In the genomic region with DNA sequence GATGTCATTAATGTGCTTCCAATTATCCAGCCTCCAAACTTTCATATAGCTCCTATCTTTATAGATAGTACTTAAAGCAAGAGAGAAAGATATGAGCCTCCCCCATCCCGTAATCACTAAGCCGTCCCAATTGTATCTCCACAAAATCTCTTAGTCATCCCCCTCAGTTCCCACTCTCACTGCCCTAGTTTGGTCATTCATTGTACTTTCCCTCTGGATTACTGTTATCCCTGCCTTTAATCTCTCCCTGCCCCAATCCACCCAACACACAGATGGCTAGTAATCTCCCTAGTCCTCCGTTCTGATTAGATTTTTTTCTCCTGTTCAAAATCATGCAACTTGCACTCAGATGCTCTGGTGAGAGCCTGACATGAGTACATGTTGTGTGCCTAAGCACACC, we compare ENCODE assay signal across 21 cellular contexts.
"Had no signal": no experiment of that assay in that cellular context is flagged by ENCODE, and none has a peak within 500 bp of the region (broad histone marks: within the 10 kb centered on the region; RNA-seq: fewer than 3 reads in every experiment).

No MANE protein-coding gene starts in this region.

- H3K27ac Mint-ChIP-seq: activated B cell treated with CpG ODN at 0.5 μM for 24 hours; activated CD4-positive, alpha-beta T cell treated with anti-CD3 and anti-CD28 coated beads for 36 hours; activated naive CD4-positive, alpha-beta T cell treated with anti-CD3 and anti-CD28 coated beads for 36 hours; brain; naive thymus-derived CD8-positive, alpha-beta T cell; progenitor cell of endocrine pancreas had no signal

- DNase-seq: activated B cell treated with CpG ODN at 0.5 μM for 24 hours; activated CD4-positive, alpha-beta T cell treated with anti-CD3 and anti-CD28 coated beads for 36 hours; activated CD4-positive, alpha-beta T cell treated with anti-CD3 and anti-CD28 coated beads, Interleukin-2, amount 50 U/mL, for 48 hours; activated naive CD4-positive, alpha-beta T cell treated with anti-CD3 and anti-CD28 coated beads for 36 hours; activated T-cell treated with anti-CD3 and anti-CD28 coated beads, Interleukin-2, amount 50 U/mL, for 48 hours; aorta; effector CD4-positive, alpha-beta T cell; foreskin melanocyte; kidney; naive thymus-derived CD8-positive, alpha-beta T cell; retina; sigmoid colon; stimulated activated CD4-positive, alpha-beta T cell treated with anti-CD3 and anti-CD28 coated beads, Interleukin-2, amount 100 ng/mL, for 48 hours; stimulated activated CD8-positive, alpha-beta memory T cell treated with anti-CD3 and anti-CD28 coated beads, Interleukin-4, amount 100 ng/mL, for 48 hours; stimulated activated naive CD4-positive, alpha-beta T cell; T-helper 9 cell; upper lobe of right lung had no signal

- H3K27ac ChIP-seq: sigmoid colon, upper lobe of right lung had no signal

- H3K4me3 ChIP-seq: lung, sigmoid colon, upper lobe of right lung had no signal

- H3K27me3 Mint-ChIP-seq: activated B cell treated with CpG ODN at 0.5 μM for 24 hours, brain had no signal

- ATAC-seq: left lobe of liver; naive thymus-derived CD8-positive, alpha-beta T cell; upper lobe of right lung had no signal

- H3K36me3 Mint-ChIP-seq: brain; naive thymus-derived CD8-positive, alpha-beta T cell had no signal

- H3K4me3 Mint-ChIP-seq: activated B cell treated with CpG ODN at 0.5 μM for 24 hours; activated CD4-positive, alpha-beta T cell treated with anti-CD3 and anti-CD28 coated beads for 36 hours; activated naive CD4-positive, alpha-beta T cell treated with anti-CD3 and anti-CD28 coated beads for 36 hours; brain; naive thymus-derived CD8-positive, alpha-beta T cell had no signal

- H3K36me3 ChIP-seq: sigmoid colon, upper lobe of right lung had no signal

- H3K9me3 Mint-ChIP-seq: activated B cell treated with CpG ODN at 0.5 μM for 24 hours; activated naive CD4-positive, alpha-beta T cell treated with anti-CD3 and anti-CD28 coated beads for 36 hours; brain; naive thymus-derived CD8-positive, alpha-beta T cell had no signal

- H3K9me3 ChIP-seq: sigmoid colon, upper lobe of right lung had no signal

- H3K4me1 ChIP-seq: upper lobe of right lung had no signal

- H3K27me3 ChIP-seq: sigmoid colon, upper lobe of right lung had no signal
